Comparison of ENCODE assay signal across 8 cellular contexts in the genomic region with DNA sequence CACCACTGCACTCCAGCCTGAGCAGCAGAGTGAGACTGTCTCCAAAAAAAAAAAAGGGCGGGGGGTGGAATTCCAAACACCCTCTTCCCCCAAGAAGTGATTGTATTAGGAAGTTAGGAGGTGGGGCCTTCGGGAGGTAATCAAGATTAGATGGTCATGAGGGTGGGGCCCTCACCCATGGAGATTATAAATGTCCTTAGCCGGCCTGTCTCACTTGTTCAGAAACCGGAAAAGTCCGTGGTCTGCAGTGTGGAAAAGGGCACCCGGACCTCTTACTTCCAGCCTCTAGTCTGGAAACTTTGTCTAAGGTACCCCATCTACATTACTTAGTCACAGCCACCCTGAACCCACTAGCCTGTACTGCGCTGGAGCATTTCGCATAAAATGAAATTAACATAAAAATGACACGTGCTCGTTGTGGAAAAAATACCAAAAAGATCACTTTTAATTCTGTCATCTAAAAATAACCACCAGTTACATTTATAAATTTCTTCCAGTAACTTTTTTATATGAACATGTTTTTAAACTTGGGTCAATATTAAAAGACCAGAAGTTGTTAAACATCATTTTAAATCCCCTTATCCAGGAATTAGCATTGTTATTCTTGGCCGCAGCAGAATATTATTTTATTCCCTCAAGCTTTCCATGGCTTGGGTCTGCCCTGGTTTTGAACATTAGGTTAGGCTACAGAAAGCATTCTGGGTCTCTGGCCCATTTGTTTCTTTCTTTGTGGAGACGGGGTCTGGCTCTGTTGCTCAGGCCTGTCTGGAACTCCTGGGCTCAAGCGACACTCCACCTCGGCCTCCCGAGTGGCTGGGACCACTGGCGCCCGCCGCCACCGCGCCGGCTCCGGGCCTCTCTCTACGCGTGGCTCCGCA. TPM values are rescaled to one million over a fixed set of nuclear protein-coding genes. Genes with fewer than 3 reads are reported as not detected.
DNase-seq lines count a peak whose midpoint lies in the region; ATAC-seq and TF ChIP-seq lines count a peak whose summit lies in the region.

No MANE protein-coding gene starts in this region.

- no peak for TF ChIP-seq CTCF in GM06990 (IDR thresholded peaks at IDR 0.05; ENCODE audit: insufficient read depth, low read length, poor library complexity, severe bottlenecking)
- no peak for TF ChIP-seq CTCF in PC-3 (conservative IDR thresholded peaks at IDR 0.05; ENCODE audit: low read depth, low read length)

- peak overlapping the region; percentile 86 for H3K4me3 ChIP-seq in GM06990 (replicated peaks; ENCODE audit: low read depth, low read length)
- H3K4me3 ChIP-seq in PC-3 (ENCODE audit: low read length): peak overlapping the region; percentile 79
- H3K4me3 ChIP-seq in mononuclear cell (ENCODE audit: low read length): peak overlapping the region; percentile 72

- no peaks in the 10 kb centered on the region for H3F3A ChIP-seq in PC-3 (ENCODE audit: low read length, unreplicated experiment)

- H3K4me1 ChIP-seq in PC-3 (ENCODE audit: insufficient read depth, low read length) (peaks cover 24% of the 10 kb centered on the region), mononuclear cell (ENCODE audit: insufficient read depth, low read length) (peaks cover 35% of the 10 kb centered on the region)

- no peaks in the 10 kb centered on the region for H3K9me2 ChIP-seq in PC-3 (replicated peaks; ENCODE audit: low read length)

- H3K9ac ChIP-seq in PC-3 (ENCODE audit: low read length): peak overlapping the region; percentile 99

- H4K20me1 ChIP-seq in PC-3 (ENCODE audit: low read length): peaks cover 33% of the 10 kb centered on the region

- peak overlapping the region; percentile 87 for H3K27ac ChIP-seq in PC-3 (ENCODE audit: low read length)

- TSS peak; percentile 84 for BruUV-seq in PC-3 (replicated peaks; lab: Mats Ljungman, UMichigan)

- no peak for DNase-seq in GM06990 (ENCODE audit: extremely low read depth, insufficient read length)
- no peak for DNase-seq in PC-3
- DNase-seq in cerebellar cortex (ENCODE audit: low spot score): peak; percentile 39
- DNase-seq in activated effector memory CD4-positive, alpha-beta T cell treated with anti-CD3 and anti-CD28 coated beads, Interleukin-2, amount 50 U/mL, for 16 hours: no peak
- DNase-seq in GM03348 (ENCODE audit: low spot score): no peak
- DNase-seq in HPDE6-E6E7 (ENCODE audit: extremely low spot score): no peak

- CTCF ChIA-PET in PC-3 (lab: Charles Lee): no interaction called here

- H3K9me3 ChIP-seq in PC-3 (ENCODE audit: low read length): no peaks in the 10 kb centered on the region
- no peaks in the 10 kb centered on the region for H3K9me3 ChIP-seq in mononuclear cell (ENCODE audit: low read depth, low read length)

- H3K4me2 ChIP-seq in PC-3 (ENCODE audit: low read length): peak overlapping the region; percentile 79

- ATAC-seq in PC-3 (no peak; the same call in 1 of the 2 replicates), GM18520 (IDR thresholded peaks at IDR 0.05; ENCODE audit: unreplicated experiment) (no peak)

- peak overlapping the region; percentile 65 for H2AFZ ChIP-seq in PC-3 (ENCODE audit: low read length)

- intact Hi-C loops in PC-3 (cut with micrococcal nuclease): loop anchor here (10.0 kb wide), 1 partner anchor 775 kb away; the partner anchor contains the start of gene NXNL2

- peaks cover 49% of the 10 kb centered on the region for H3K79me2 ChIP-seq in PC-3 (ENCODE audit: low read length)

- POLR2A ChIA-PET in PC-3 (lab: Charles Lee; ENCODE audit: unreplicated experiment): no interaction called here

- H3K36me3 ChIP-seq in GM06990 (ENCODE audit: control insufficient read depth, insufficient read depth, low read length) (no peaks in the 10 kb centered on the region), PC-3 (ENCODE audit: low read depth, low read length) (peaks cover 15% of the 10 kb centered on the region; the same call in 1 of the 2 replicates)

- H3K27me3 ChIP-seq in GM06990 (replicated peaks; ENCODE audit: control insufficient read depth, insufficient read depth, low read length) (no peaks in the 10 kb centered on the region), PC-3 (ENCODE audit: low read length) (no peaks in the 10 kb centered on the region), mononuclear cell (ENCODE audit: insufficient read depth, low read length) (no peaks in the 10 kb centered on the region)

RNA-seq across cellular contexts. Expression of gene CKS2, which starts 1.1 kb away (rescaled TPM):
- total RNA-seq in PC-3 (2014; rRNA removed) (146 and 147 TPM in 2 replicates), mononuclear cell (6.1 TPM)

RNA-seq across cellular contexts. Expression of gene SECISBP2, which starts 8.5 kb away (rescaled TPM):
- total RNA-seq in PC-3 (2014; rRNA removed) (14.4 and 15.7 TPM in 2 replicates), mononuclear cell (96.6 TPM)

Comparison
In these comparisons a context has a peak if more than half of its experiments do, and no peak if none do; other contexts are left out.
1. RNA of gene CKS2, which starts 1.1 kb away (total RNA-seq): 146 to 147 TPM in PC-3; 6.1 TPM in mononuclear cell (single experiment); every median in the first group is over 10 times any median in the second.
2. Peak in every context shown above with its lines, with median percentiles within 50 percentile points of each other: H3K4me3 ChIP-seq.